1 cellular context compared by ENCODE assay signal in the genomic region with DNA sequence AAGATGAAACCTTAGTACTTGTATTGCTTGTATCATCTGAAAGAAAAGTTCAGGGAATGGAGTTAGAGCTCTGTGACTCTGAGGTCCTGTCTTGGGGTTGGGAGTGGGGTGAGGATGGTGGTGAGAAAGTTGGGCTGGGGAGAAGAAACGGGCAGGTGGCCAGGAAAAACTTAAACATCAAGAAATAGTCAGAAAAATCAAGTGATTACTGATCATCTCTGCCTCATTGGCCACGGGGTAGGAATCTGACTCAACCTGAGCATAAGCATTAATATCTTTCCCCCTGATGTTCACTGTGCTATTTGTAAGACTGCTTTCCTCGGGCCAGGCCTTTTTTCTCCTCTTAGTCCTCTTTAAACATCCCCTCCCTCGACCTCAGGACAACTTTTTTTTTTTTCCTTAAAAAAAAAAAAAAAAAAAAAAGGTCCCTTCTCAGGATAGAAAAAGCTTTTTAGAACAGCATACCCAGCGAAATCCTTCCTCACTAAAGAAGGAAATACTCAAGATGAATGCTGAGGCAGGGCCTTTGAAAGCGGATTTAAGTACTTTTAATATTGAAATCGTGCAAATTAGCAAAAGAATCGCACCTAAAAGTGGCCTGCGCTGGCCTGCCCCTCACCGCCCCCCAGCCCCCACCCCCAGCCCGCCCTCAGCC.
TF ChIP-seq lines count a peak whose summit lies in the region.

No MANE protein-coding gene starts in this region.

TF ChIP-seq in HepG2, 621 proteins besides CTCF, POLR2A, EP300 and RAD21 (continued from another document):
- TF ChIP-seq, protein P1, sequence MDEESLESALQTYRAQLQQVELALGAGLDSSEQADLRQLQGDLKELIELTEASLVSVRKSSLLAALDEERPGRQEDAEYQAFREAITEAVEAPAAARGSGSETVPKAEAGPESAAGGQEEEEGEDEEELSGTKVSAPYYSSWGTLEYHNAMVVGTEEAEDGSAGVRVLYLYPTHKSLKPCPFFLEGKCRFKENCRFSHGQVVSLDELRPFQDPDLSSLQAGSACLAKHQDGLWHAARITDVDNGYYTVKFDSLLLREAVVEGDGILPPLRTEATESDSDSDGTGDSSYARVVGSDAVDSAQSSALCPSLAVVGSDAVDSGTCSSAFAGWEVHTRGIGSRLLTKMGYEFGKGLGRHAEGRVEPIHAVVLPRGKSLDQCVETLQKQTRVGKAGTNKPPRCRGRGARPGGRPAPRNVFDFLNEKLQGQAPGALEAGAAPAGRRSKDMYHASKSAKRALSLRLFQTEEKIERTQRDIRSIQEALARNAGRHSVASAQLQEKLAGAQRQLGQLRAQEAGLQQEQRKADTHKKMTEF (CRISPR knock-in tag; IDR thresholded peaks at IDR 0.05): no peak
- TF ChIP-seq CCAR2 (optimal IDR thresholded peaks at IDR 0.05; ENCODE audit: low read depth, low read length) (no peak), WIZ (CRISPR knock-in tag; IDR thresholded peaks at IDR 0.05) (no peak), RFXAP (CRISPR knock-in tag; IDR thresholded peaks at IDR 0.05; ENCODE audit: borderline replicate concordance) (no peak), LCORL (IDR thresholded peaks at IDR 0.05) (no peak), LCORL (CRISPR knock-in tag; IDR thresholded peaks at IDR 0.05) (no peak), SCMH1 (CRISPR knock-in tag; IDR thresholded peaks at IDR 0.05; ENCODE audit: borderline replicate concordance) (no peak), ZNF605 (CRISPR knock-in tag; IDR thresholded peaks at IDR 0.05) (no peak), RXRA (CRISPR knock-in tag; IDR thresholded peaks at IDR 0.05) (no peak), SPEN (CRISPR knock-in tag; IDR thresholded peaks at IDR 0.05; ENCODE audit: low read depth) (no peak), SRSF4 (IDR thresholded peaks at IDR 0.05; ENCODE audit: low read depth, low read length, poor library complexity, severe bottlenecking) (no peak), ZNF12 (CRISPR knock-in tag; IDR thresholded peaks at IDR 0.05) (no peak), ZSCAN22 (CRISPR knock-in tag; IDR thresholded peaks at IDR 0.05) (no peak)
- TF ChIP-seq, protein P2, sequence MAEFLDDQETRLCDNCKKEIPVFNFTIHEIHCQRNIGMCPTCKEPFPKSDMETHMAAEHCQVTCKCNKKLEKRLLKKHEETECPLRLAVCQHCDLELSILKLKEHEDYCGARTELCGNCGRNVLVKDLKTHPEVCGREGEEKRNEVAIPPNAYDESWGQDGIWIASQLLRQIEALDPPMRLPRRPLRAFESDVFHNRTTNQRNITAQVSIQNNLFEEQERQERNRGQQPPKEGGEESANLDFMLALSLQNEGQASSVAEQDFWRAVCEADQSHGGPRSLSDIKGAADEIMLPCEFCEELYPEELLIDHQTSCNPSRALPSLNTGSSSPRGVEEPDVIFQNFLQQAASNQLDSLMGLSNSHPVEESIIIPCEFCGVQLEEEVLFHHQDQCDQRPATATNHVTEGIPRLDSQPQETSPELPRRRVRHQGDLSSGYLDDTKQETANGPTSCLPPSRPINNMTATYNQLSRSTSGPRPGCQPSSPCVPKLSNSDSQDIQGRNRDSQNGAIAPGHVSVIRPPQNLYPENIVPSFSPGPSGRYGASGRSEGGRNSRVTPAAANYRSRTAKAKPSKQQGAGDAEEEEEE (CRISPR knock-in tag; IDR thresholded peaks at IDR 0.05; ENCODE audit: borderline replicate concordance): no peak
